Comparison of ENCODE assay signal across 18 cellular contexts in the genomic region with DNA sequence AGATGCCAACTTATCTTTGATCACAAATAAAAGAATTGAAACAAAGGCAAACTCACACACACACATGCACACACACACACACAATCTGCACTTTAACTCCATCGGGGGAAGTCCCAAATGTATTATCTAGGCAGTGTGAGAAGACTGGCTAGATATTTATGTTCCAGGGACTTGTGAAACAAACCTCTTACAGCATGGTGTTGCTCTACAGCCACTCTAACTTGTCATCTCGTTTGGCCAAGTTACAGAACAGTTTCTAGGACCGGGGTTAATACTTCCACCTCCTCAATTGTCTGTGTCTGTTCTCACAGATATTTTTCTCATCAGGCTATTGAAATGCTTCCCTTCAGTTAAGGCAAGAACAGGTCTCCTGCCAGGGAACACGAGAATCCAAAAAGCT.
DNase-seq lines count a peak whose midpoint lies in the region; ATAC-seq and TF ChIP-seq lines count a peak whose summit lies in the region.
"Had no signal": no experiment of that assay in that cellular context is flagged by ENCODE, and none has a peak within 500 bp of the region (broad histone marks: within the 10 kb centered on the region; RNA-seq: fewer than 3 reads in every experiment).

No MANE protein-coding gene starts in this region.

- H3K4me2 ChIP-seq in mesenchymal stem cell (ENCODE audit: low read length, poor library complexity, severe bottlenecking), result no peak overlapping the region
- H3K4me2 ChIP-seq in smooth muscle cell, result no peak overlapping the region
- H3K4me2 ChIP-seq: BLaER1 had no signal

- ATAC-seq in heart right ventricle (peak; percentile 71 to 97 (median 84)), HG02610 (IDR thresholded peaks at IDR 0.05; ENCODE audit: unreplicated experiment) (no peak)
- ATAC-seq: CD8-positive, alpha-beta T cell; HCT116 had no signal

- H3K9me3 ChIP-seq in cardiac muscle cell (ENCODE audit: low read depth) (no peaks in the 10 kb centered on the region), left ventricle myocardium inferior (replicated peaks) (no peaks in the 10 kb centered on the region), heart right ventricle (no peaks in the 10 kb centered on the region), mesenchymal stem cell (ENCODE audit: control insufficient read depth, low read length) (no peaks in the 10 kb centered on the region), smooth muscle cell (replicated peaks; ENCODE audit: low read depth) (no peaks in the 10 kb centered on the region)
- H3K9me3 ChIP-seq: BLaER1, Caco-2 had no signal

- no peak overlapping the region for H3K4ac ChIP-seq in mesenchymal stem cell (ENCODE audit: low read depth in 1 of 2, low read length in 2 of 2)

- H4K20me1 ChIP-seq in smooth muscle cell (ENCODE audit: low read depth), result no peaks in the 10 kb centered on the region
- H4K20me1 ChIP-seq: BLaER1 had no signal

- no peak overlapping the region for H3K18ac ChIP-seq in mesenchymal stem cell (ENCODE audit: low read depth in 1 of 2, low read length in 2 of 2)

- H3K4me1 Mint-ChIP-seq in activated T-cell treated with anti-CD3 and anti-CD28 coated beads, Interleukin-2, amount 50 U/mL, for 24 hours (ENCODE audit: low read depth), result no peaks in the 10 kb centered on the region
- H3K4me1 Mint-ChIP-seq: B cell; CD4-positive, CD25-positive, alpha-beta regulatory T cell had no signal

- H2BK15ac ChIP-seq in mesenchymal stem cell (ENCODE audit: low read depth, poor library complexity, severe bottlenecking), result no peak overlapping the region

- no peak overlapping the region for H4K8ac ChIP-seq in mesenchymal stem cell (ENCODE audit: low read length)

- H3K9me3 Mint-ChIP-seq in activated T-cell treated with anti-CD3 and anti-CD28 coated beads, Interleukin-2, amount 50 U/mL, for 24 hours, result peaks cover 9% of the 10 kb centered on the region

- H3K27me3 Mint-ChIP-seq in activated T-cell treated with anti-CD3 and anti-CD28 coated beads, Interleukin-2, amount 50 U/mL, for 24 hours, result no peaks in the 10 kb centered on the region
- H3K27me3 Mint-ChIP-seq: B cell; CD4-positive, CD25-positive, alpha-beta regulatory T cell had no signal

- H3K27ac Mint-ChIP-seq in activated T-cell treated with anti-CD3 and anti-CD28 coated beads, Interleukin-2, amount 50 U/mL, for 24 hours, result no peak overlapping the region
- H3K27ac Mint-ChIP-seq: B cell; CD4-positive, CD25-positive, alpha-beta regulatory T cell; CD8-positive, alpha-beta T cell had no signal

- H2BK5ac ChIP-seq in mesenchymal stem cell (ENCODE audit: low read depth, low read length, poor library complexity, severe bottlenecking), result no peak overlapping the region

- intact Hi-C loops in left ventricle myocardium inferior (cut with micrococcal nuclease), result no loop called here
- intact Hi-C loops in heart right ventricle (cut with DNase I), result no loop called here

- no peak overlapping the region for H4K91ac ChIP-seq in mesenchymal stem cell (ENCODE audit: low read length)

- H3K79me2 ChIP-seq in smooth muscle cell (ENCODE audit: low read depth), result no peaks in the 10 kb centered on the region

- H3K14ac ChIP-seq in mesenchymal stem cell (ENCODE audit: low read length in 2 of 2), result no peak overlapping the region

- H3K9ac ChIP-seq in mesenchymal stem cell (ENCODE audit: low read length) (no peak overlapping the region), smooth muscle cell (ENCODE audit: low read depth) (no peak overlapping the region)
- H3K9ac ChIP-seq: BLaER1 had no signal

- H3K4me3 Mint-ChIP-seq in activated T-cell treated with anti-CD3 and anti-CD28 coated beads, Interleukin-2, amount 50 U/mL, for 24 hours, result no peak overlapping the region
- H3K4me3 Mint-ChIP-seq: B cell; CD4-positive, CD25-positive, alpha-beta regulatory T cell; CD8-positive, alpha-beta T cell had no signal

- H3K27me3 ChIP-seq in cardiac muscle cell, result no peaks in the 10 kb centered on the region
- H3K27me3 ChIP-seq in left ventricle myocardium inferior (ENCODE audit: low read depth), result no peaks in the 10 kb centered on the region
- H3K27me3 ChIP-seq in heart right ventricle, result no peaks in the 10 kb centered on the region
- no peaks in the 10 kb centered on the region for H3K27me3 ChIP-seq in mesenchymal stem cell (ENCODE audit: control insufficient read depth in 1 of 2, insufficient read depth in 1 of 2, low read length in 2 of 2)
- no peaks in the 10 kb centered on the region for H3K27me3 ChIP-seq in smooth muscle cell (ENCODE audit: low read depth)
- H3K27me3 ChIP-seq: BLaER1 had no signal

- DNase-seq in cardiac muscle cell (ENCODE audit: low read depth in 1 of 2, low spot score in 1 of 2) (peak in 1 of 2 donors; percentile 84), left ventricle myocardium inferior (no peak), heart right ventricle (peak in 1 of 2 donors; percentile 14), mesenchymal stem cell (peak; percentile 33), smooth muscle cell (lab: John Stamatoyannopoulos, UW; ENCODE audit: unreplicated experiment) (no peak), AG08396 (ENCODE audit: low spot score) (no peak)
- no peak for DNase-seq in activated T-cell treated with anti-CD3 and anti-CD28 coated beads, Interleukin-2, amount 50 U/mL, for 24 hours
- DNase-seq: Caco-2; CD4-positive, CD25-positive, alpha-beta regulatory T cell; CD8-positive, alpha-beta T cell; DMS153; DND-41; H7 had no signal

- H2AK5ac ChIP-seq in mesenchymal stem cell (ENCODE audit: low read length, severe bottlenecking), result no peak overlapping the region

- no peak for TF ChIP-seq CTCF in cardiac muscle cell (IDR thresholded peaks at IDR 0.05; ENCODE audit: low read depth, low read length)
- TF ChIP-seq CTCF in left ventricle myocardium inferior (IDR thresholded peaks at IDR 0.05; ENCODE audit: borderline replicate concordance), result no peak
- no peak for TF ChIP-seq CTCF in heart right ventricle (IDR thresholded peaks at IDR 0.05)
- TF ChIP-seq CTCF in smooth muscle cell (IDR thresholded peaks at IDR 0.05; ENCODE audit: borderline replicate concordance, insufficient read depth, poor library complexity, severe bottlenecking), result no peak

- H3K36me3 Mint-ChIP-seq in activated T-cell treated with anti-CD3 and anti-CD28 coated beads, Interleukin-2, amount 50 U/mL, for 24 hours (ENCODE audit: low read depth), result no peaks in the 10 kb centered on the region
- H3K36me3 Mint-ChIP-seq: CD4-positive, CD25-positive, alpha-beta regulatory T cell; CD8-positive, alpha-beta T cell had no signal

- H2BK120ac ChIP-seq in mesenchymal stem cell (ENCODE audit: low read depth, low read length), result no peak overlapping the region

- no peaks in the 10 kb centered on the region for H3K79me1 ChIP-seq in mesenchymal stem cell (replicated peaks; ENCODE audit: low read length, poor library complexity, severe bottlenecking)

- no peak overlapping the region for H2BK12ac ChIP-seq in mesenchymal stem cell (ENCODE audit: low read length in 2 of 2)

- H3K4me1 ChIP-seq in cardiac muscle cell (ENCODE audit: low read depth) (peaks cover 28% of the 10 kb centered on the region), left ventricle myocardium inferior (peaks cover 9% of the 10 kb centered on the region), heart right ventricle (peaks cover 0 to 4% (median 0%) of the 10 kb centered on the region in 9 donors), mesenchymal stem cell (ENCODE audit: control insufficient read depth, insufficient read depth, low read depth, low read length) (no peaks in the 10 kb centered on the region), smooth muscle cell (ENCODE audit: low read depth) (no peaks in the 10 kb centered on the region)
- H3K4me1 ChIP-seq: Caco-2 had no signal

- no peak overlapping the region for H3K4me3 ChIP-seq in cardiac muscle cell
- no peak overlapping the region for H3K4me3 ChIP-seq in left ventricle myocardium inferior
- H3K4me3 ChIP-seq in heart right ventricle, result no peak overlapping the region
- no peak overlapping the region for H3K4me3 ChIP-seq in mesenchymal stem cell (ENCODE audit: insufficient read depth in 1 of 2, low read depth in 1 of 2, low read length in 2 of 2)
- H3K4me3 ChIP-seq in smooth muscle cell, result no peak overlapping the region
- H3K4me3 ChIP-seq: BLaER1 had no signal

- no peaks in the 10 kb centered on the region for H3F3A ChIP-seq in smooth muscle cell (ENCODE audit: low read depth)

- H3K36me3 ChIP-seq in cardiac muscle cell, result no peaks in the 10 kb centered on the region
- no peaks in the 10 kb centered on the region for H3K36me3 ChIP-seq in left ventricle myocardium inferior
- no peaks in the 10 kb centered on the region for H3K36me3 ChIP-seq in heart right ventricle
- H3K36me3 ChIP-seq in mesenchymal stem cell (ENCODE audit: control insufficient read depth in 1 of 2, insufficient read depth in 2 of 2, low read depth in 1 of 2, low read length in 2 of 2), result no peaks in the 10 kb centered on the region
- no peaks in the 10 kb centered on the region for H3K36me3 ChIP-seq in smooth muscle cell (ENCODE audit: low read depth)
- H3K36me3 ChIP-seq: BLaER1 had no signal

- H3K23ac ChIP-seq in mesenchymal stem cell (ENCODE audit: low read length in 2 of 2), result no peak overlapping the region

- no peak overlapping the region for H2AFZ ChIP-seq in mesenchymal stem cell (ENCODE audit: low read depth, low read length)
- H2AFZ ChIP-seq in smooth muscle cell (ENCODE audit: low read depth), result peak overlapping the region; percentile 42

- 20 to 35% methylated on average over 4 of the region's 4 CpGs for WGBS in heart right ventricle, 2 donors
- 68% methylated on average over 3 of the region's 4 CpGs for WGBS in mesenchymal stem cell
- WGBS in smooth muscle cell (ENCODE audit: low lambda C conversion rate), result 72% methylated on average over 4 of the region's 4 CpGs

- peak overlapping the region; percentile 45 for H3K27ac ChIP-seq in cardiac muscle cell
- no peak overlapping the region for H3K27ac ChIP-seq in left ventricle myocardium inferior (replicated peaks)
- peak overlapping the region in 2 of 10 donors; percentile 2 to 26 for H3K27ac ChIP-seq in heart right ventricle
- H3K27ac ChIP-seq in mesenchymal stem cell (ENCODE audit: low read length, poor library complexity, severe bottlenecking), result no peak overlapping the region
- H3K27ac ChIP-seq in smooth muscle cell (ENCODE audit: low read depth), result no peak overlapping the region
- H3K27ac ChIP-seq: BLaER1, C4-2B had no signal
